20 cellular contexts compared by ENCODE assay signal in genomic region chr9:13429271-13429670, GRCh38.
DNase-seq lines count a peak whose midpoint lies in the region; ATAC-seq, FAIRE-seq and TF ChIP-seq lines count a peak whose summit lies in the region.
"Had no signal": no experiment of that assay in that cellular context is flagged by ENCODE, and none has a peak within 500 bp of the region (broad histone marks: within the 10 kb centered on the region; RNA-seq: fewer than 3 reads in every experiment).

No MANE protein-coding gene starts in this region.

- H3K4me1 ChIP-seq in left ventricle myocardium inferior (peaks cover 36% of the 10 kb centered on the region), heart right ventricle (peaks cover 0 to 32% (median 19%) of the 10 kb centered on the region in 9 donors), H1 (replicated peaks in 1 of 4; ENCODE audit: control insufficient read depth in 3 of 4, insufficient read depth in 4 of 4, low read length in 3 of 4) (peaks cover 3 to 23% (median 12%) of the 10 kb centered on the region in 4 experiments), suprapubic skin (peaks cover 21% of the 10 kb centered on the region)
- H3K4me1 ChIP-seq: A549 had no signal

- TF ChIP-seq CTCF in left ventricle myocardium inferior (IDR thresholded peaks at IDR 0.05; ENCODE audit: borderline replicate concordance) (no peak), heart right ventricle (IDR thresholded peaks at IDR 0.05) (no peak), H1 (IDR thresholded peaks at IDR 0.05; ENCODE audit: control extremely low read depth in 1 of 3, insufficient read depth in 1 of 3, low read depth in 1 of 3, low read length in 3 of 3) (no peak), suprapubic skin (IDR thresholded peaks at IDR 0.05) (no peak)

- no peak overlapping the region for H3K56ac ChIP-seq in H1 (replicated peaks; ENCODE audit: insufficient read length, low read depth, low read length)

- no peaks in the 10 kb centered on the region for H3K23me2 ChIP-seq in H1 (ENCODE audit: low read depth, low read length)

- no peak overlapping the region; the same call in 1 of the 2 replicates for H2BK5ac ChIP-seq in H1 (ENCODE audit: low read depth, low read length)

- H3K4ac ChIP-seq in H1 (replicated peaks; ENCODE audit: insufficient read length, low read depth, low read length) = no peak overlapping the region

- H4K20me1 ChIP-seq in H1 (replicated peaks in 1 of 2; ENCODE audit: control insufficient read depth in 1 of 2, insufficient read depth in 2 of 2, low read length in 2 of 2) = no peaks in the 10 kb centered on the region
- H4K20me1 ChIP-seq: BLaER1 treated with 17β-estradiol and CSF1 and Interleukin-3, amounts not matched to agents 10 nM and 100 nM had no signal

- no peaks in the 10 kb centered on the region for H3K79me2 ChIP-seq in H1 (ENCODE audit: control insufficient read depth in 1 of 2, insufficient read depth in 2 of 2, low read length in 2 of 2)

- H2BK12ac ChIP-seq in H1 (ENCODE audit: low read depth, low read length) = no peak overlapping the region

- no peak overlapping the region for H3K4me2 ChIP-seq in H1 (ENCODE audit: insufficient read depth in 1 of 2, low read depth in 2 of 2, low read length in 2 of 2)
- H3K4me2 ChIP-seq: A549 had no signal

- CTCF ChIA-PET in H1 (lab: Charles Lee; ENCODE audit: partially characterized antibody) = interaction anchor here (1.0 to 4.5 kb wide), 12 partner anchors 8 to 971 kb away, joined by 3 to 31 read pairs (median 4); no protein-coding TSS in a partner anchor

- peak overlapping the region; percentile 16 for H3K27ac ChIP-seq in left ventricle myocardium inferior (replicated peaks)
- H3K27ac ChIP-seq in heart right ventricle = peak overlapping the region in 2 of 10 donors; percentile 6 to 35
- no peak overlapping the region for H3K27ac ChIP-seq in H1 (ENCODE audit: low read depth, low read length)
- H3K27ac ChIP-seq in suprapubic skin = peak overlapping the region; percentile 48
- H3K27ac ChIP-seq: A549; BLaER1 treated with 17β-estradiol and CSF1 and Interleukin-3, amounts not matched to agents 10 nM and 100 nM had no signal

- DNase-seq in left ventricle myocardium inferior (no peak), heart right ventricle (no peak), NCI-H526 (lab: John Stamatoyannopoulos, UW) (peak; percentile 61 to 74), H1 (ENCODE audit: low read depth in 1 of 2, low spot score in 2 of 2) (no peak), suprapubic skin (ENCODE audit: low spot score in 2 of 2) (no peak), NAMALWA (ENCODE audit: low spot score) (no peak), cortex of kidney (lab: John Stamatoyannopoulos, UW) (no peak)
- no peak for DNase-seq in activated CD8-positive, alpha-beta memory T cell treated with anti-CD3 and anti-CD28 coated beads, Interleukin-2, amount 50 U/mL, for 4 hours
- DNase-seq: CD8-positive, alpha-beta memory T cell; EL; MV-4-11; NCI-H1436; NCI-H2081 treated with DMSO at 0.1 percent for 48 hours; NCI-H524 treated with DMSO at 0.1 percent for 48 hours; SW 1271 had no signal

- H3K36me3 ChIP-seq in left ventricle myocardium inferior = no peaks in the 10 kb centered on the region
- H3K36me3 ChIP-seq in heart right ventricle = no peaks in the 10 kb centered on the region
- H3K36me3 ChIP-seq in H1 (ENCODE audit: control insufficient read depth in 2 of 4, insufficient read depth in 4 of 4, low read length in 3 of 4) = no peaks in the 10 kb centered on the region
- H3K36me3 ChIP-seq in suprapubic skin = no peaks in the 10 kb centered on the region
- H3K36me3 ChIP-seq: BLaER1 treated with 17β-estradiol and CSF1 and Interleukin-3, amounts not matched to agents 10 nM and 100 nM had no signal

- no peak overlapping the region for H2AK5ac ChIP-seq in H1 (ENCODE audit: low read depth, low read length)

- no peak overlapping the region for H4K5ac ChIP-seq in H1 (ENCODE audit: insufficient read length, low read depth, low read length)

- no peak overlapping the region for H4K8ac ChIP-seq in H1 (ENCODE audit: extremely low read depth, insufficient read depth, low read length)

- H2BK15ac ChIP-seq in H1 (ENCODE audit: low read length) = no peak overlapping the region

- no peak overlapping the region for H4K91ac ChIP-seq in H1 (replicated peaks; ENCODE audit: insufficient read length, low read length)

- no peak overlapping the region for H3K9ac ChIP-seq in H1 (replicated peaks in 1 of 4; ENCODE audit: extremely low read depth in 1 of 4, low read depth in 3 of 4, low read length in 3 of 4)
- H3K9ac ChIP-seq: BLaER1 treated with 17β-estradiol and CSF1 and Interleukin-3, amounts not matched to agents 10 nM and 100 nM had no signal

- no peaks in the 10 kb centered on the region for H3K79me1 ChIP-seq in H1 (ENCODE audit: low read depth, low read length)

- WGBS in heart right ventricle, 2 donors = 74 to 78% methylated on average over 4 of the region's 4 CpGs
- 64% methylated on average over 4 of the region's 4 CpGs; no CpG with 5 or more reads in 1 of the 2 experiments for WGBS in H1 (ENCODE audit: extremely low coverage in 1 of 2, insufficient coverage in 1 of 2, insufficient read length in 1 of 2, insufficient replicate concordance in 2 of 2, low coverage in 1 of 2, low lambda C conversion rate in 2 of 2, missing lambda C conversion rate in 1 of 2), 2 experiments
- WGBS in suprapubic skin = 55% methylated on average over 4 of the region's 4 CpGs

- POLR2A ChIA-PET in H1 (lab: Charles Lee; ENCODE audit: partially characterized antibody) = interaction anchor here (1.0 kb wide), 1 partner anchor 11 kb away, joined by 3 read pairs; no protein-coding TSS in a partner anchor

- peak overlapping the region; percentile 59 for H2BK120ac ChIP-seq in H1 (replicated peaks; ENCODE audit: low read depth, low read length)

- peak overlapping the region; percentile 29 for H2BK20ac ChIP-seq in H1 (ENCODE audit: low read length)

- no peak for TF ChIP-seq EP300 in H1 (IDR thresholded peaks at IDR 0.05; ENCODE audit: borderline replicate concordance in 1 of 2, low read depth in 2 of 2, low read length in 2 of 2)
- no peak for TF ChIP-seq EP300 in suprapubic skin (IDR thresholded peaks at IDR 0.05)

- H3K4me3 ChIP-seq in left ventricle myocardium inferior (no peak overlapping the region), heart right ventricle (no peak overlapping the region), H1 (ENCODE audit: extremely low read depth in 1 of 4, insufficient read depth in 2 of 4, low read depth in 3 of 4, low read length in 4 of 4) (no peak overlapping the region), suprapubic skin (no peak overlapping the region)
- H3K4me3 ChIP-seq: A549 had no signal

- no peak overlapping the region for H3K14ac ChIP-seq in H1 (ENCODE audit: insufficient read length)

- TF ChIP-seq POLR2A in H1 (IDR thresholded peaks at IDR 0.05; ENCODE audit: control extremely low read depth in 1 of 2, low read depth in 2 of 2, low read length in 2 of 2) (no peak), suprapubic skin (IDR thresholded peaks at IDR 0.05) (no peak)

- no peak overlapping the region for H3K23ac ChIP-seq in H1 (ENCODE audit: insufficient read length)

- FAIRE-seq in H1 (lab: Jason Lieb, UNC) = no peak
- FAIRE-seq: A549, D721Med had no signal

- intact Hi-C loops in left ventricle myocardium inferior (cut with micrococcal nuclease) (loop anchor here (10.0 kb wide), 1 partner anchor 926 kb away; no protein-coding TSS in a partner anchor), heart right ventricle (cut with DNase I) (loop anchor here in 9 of 10 donors (2.0 to 10.0 kb wide), 15 partner anchors 74 to 1003 kb away; no protein-coding TSS in a partner anchor)

- H3K9me3 ChIP-seq in left ventricle myocardium inferior (replicated peaks) = no peaks in the 10 kb centered on the region
- H3K9me3 ChIP-seq in heart right ventricle = no peaks in the 10 kb centered on the region
- H3K9me3 ChIP-seq in H1 (ENCODE audit: insufficient read depth in 2 of 2, low read depth in 1 of 2, low read length in 1 of 2) = no peaks in the 10 kb centered on the region
- H3K9me3 ChIP-seq in suprapubic skin = no peaks in the 10 kb centered on the region
- H3K9me3 ChIP-seq: BLaER1 treated with 17β-estradiol and CSF1 and Interleukin-3, amounts not matched to agents 10 nM and 100 nM had no signal

- H3K18ac ChIP-seq in H1 (ENCODE audit: extremely low read depth, low read length) = peak overlapping the region; percentile 7; the same call in 1 of the 2 replicates

- no peak for ATAC-seq in heart right ventricle
- ATAC-seq: A549, HCT116, Panc1 had no signal

- no peaks in the 10 kb centered on the region for H3K27me3 ChIP-seq in left ventricle myocardium inferior (ENCODE audit: low read depth)
- no peaks in the 10 kb centered on the region for H3K27me3 ChIP-seq in heart right ventricle
- no peaks in the 10 kb centered on the region for H3K27me3 ChIP-seq in H1 (replicated peaks in 1 of 4; ENCODE audit: control insufficient read depth in 3 of 4, extremely low read depth in 1 of 4, insufficient read depth in 3 of 4, low read length in 3 of 4)
- no peaks in the 10 kb centered on the region for H3K27me3 ChIP-seq in suprapubic skin
- H3K27me3 ChIP-seq: BLaER1 treated with 17β-estradiol and CSF1 and Interleukin-3, amounts not matched to agents 10 nM and 100 nM had no signal

- TF ChIP-seq RAD21 in H1 (IDR thresholded peaks at IDR 0.05 in 1 of 2, conservative IDR thresholded peaks at IDR 0.05 in 1 of 2; ENCODE audit: low read depth in 2 of 2, low read length in 2 of 2) = no peak

- H2AFZ ChIP-seq in H1 (ENCODE audit: low read length) = no peak overlapping the region

TF ChIP-seq in H1, 55 proteins besides CTCF, POLR2A, EP300 and RAD21:
- TF ChIP-seq BACH1 (IDR thresholded peaks at IDR 0.05; ENCODE audit: low read length) (no peak), SP2 (IDR thresholded peaks at IDR 0.05; ENCODE audit: low read length) (no peak), RNF2 (IDR thresholded peaks at IDR 0.05; ENCODE audit: borderline replicate concordance, low read depth, low read length, missing control alignments, poor library complexity, severe bottlenecking) (no peak), RXRA (IDR thresholded peaks at IDR 0.05; ENCODE audit: insufficient read depth, low read depth, low read length) (no peak)
- TF ChIP-seq, protein P1, sequence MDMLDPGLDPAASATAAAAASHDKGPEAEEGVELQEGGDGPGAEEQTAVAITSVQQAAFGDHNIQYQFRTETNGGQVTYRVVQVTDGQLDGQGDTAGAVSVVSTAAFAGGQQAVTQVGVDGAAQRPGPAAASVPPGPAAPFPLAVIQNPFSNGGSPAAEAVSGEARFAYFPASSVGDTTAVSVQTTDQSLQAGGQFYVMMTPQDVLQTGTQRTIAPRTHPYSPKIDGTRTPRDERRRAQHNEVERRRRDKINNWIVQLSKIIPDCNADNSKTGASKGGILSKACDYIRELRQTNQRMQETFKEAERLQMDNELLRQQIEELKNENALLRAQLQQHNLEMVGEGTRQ (IDR thresholded peaks at IDR 0.05; ENCODE audit: low read length) = no peak
TF ChIP-seq in H1: peak in this region for 0.

Comparison
In these comparisons a context has a peak if more than half of its experiments do, and no peak if none do; other contexts are left out.
1. DNase-seq: peak in NCI-H526 (2 of 2); none in left ventricle myocardium inferior (single experiment), heart right ventricle (0 of 2), H1 (0 of 2), suprapubic skin (0 of 2), NAMALWA (single experiment), cortex of kidney (single experiment) and activated CD8-positive, alpha-beta memory T cell treated with anti-CD3 and anti-CD28 coated beads, Interleukin-2, amount 50 U/mL, for 4 hours (single experiment).